In the genomic region with DNA sequence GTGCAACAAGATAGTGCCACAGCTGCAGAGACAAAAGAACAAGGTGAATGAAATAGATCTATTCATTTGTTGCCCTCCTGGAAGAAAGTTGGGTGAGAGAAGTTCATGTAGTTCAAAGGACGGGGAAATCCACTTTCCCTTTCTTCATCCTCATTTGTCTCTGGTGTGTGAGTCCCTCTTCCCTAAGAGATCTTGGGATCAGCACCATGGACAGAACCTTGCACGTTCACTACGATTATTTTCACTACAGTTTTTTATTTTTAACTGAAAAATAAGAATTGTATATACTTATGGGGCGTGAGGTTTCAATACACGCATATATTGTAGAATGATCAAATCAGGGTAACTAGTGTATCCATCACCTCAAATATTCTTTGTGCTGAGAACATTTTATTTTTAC, we compare ENCODE assay signal across 25 cellular contexts. TPM values are rescaled to one million over a fixed set of nuclear protein-coding genes. Genes with fewer than 3 reads are reported as not detected.
DNase-seq lines count a peak whose midpoint lies in the region; TF ChIP-seq lines count a peak whose summit lies in the region.
"Had no signal": no experiment of that assay in that cellular context is flagged by ENCODE, and none has a peak within 500 bp of the region (broad histone marks: within the 10 kb centered on the region; RNA-seq: fewer than 3 reads in every experiment).

No MANE protein-coding gene starts in this region.

- no peak for TF ChIP-seq CTCF in liver (IDR thresholded peaks at IDR 0.05; ENCODE audit: low read depth, low read length, missing input control)

- 28% methylated on average over 5 of the region's 5 CpGs for WGBS in liver

- CTCF ChIA-PET in HEK293T (lab: Yijun Ruan, JAX): no interaction called here

- H3K4me3 ChIP-seq in SJCRH30: no peak overlapping the region
- H3K4me3 ChIP-seq in liver (ENCODE audit: low read depth in 1 of 3, low read length in 3 of 3): no peak overlapping the region
- H3K4me3 ChIP-seq: heart right ventricle had no signal

- H3K9me3 ChIP-seq in SJCRH30 (replicated peaks) (no peaks in the 10 kb centered on the region), liver (ENCODE audit: control insufficient read depth in 4 of 4, low read length in 3 of 4) (peaks cover 0 to 10% (median 2%) of the 10 kb centered on the region in 4 donors)

- no peak overlapping the region for H3K9ac ChIP-seq in liver (ENCODE audit: low read depth in 1 of 2, low read length in 2 of 2)

- H3K4me1 ChIP-seq in SJCRH30: no peaks in the 10 kb centered on the region
- no peaks in the 10 kb centered on the region for H3K4me1 ChIP-seq in liver (ENCODE audit: control insufficient read depth in 4 of 4, insufficient read depth in 4 of 4, low read length in 3 of 4)
- H3K4me1 ChIP-seq: heart right ventricle had no signal

- POLR2A ChIA-PET in HEK293T (lab: Yijun Ruan, JAX): no interaction called here

- no peak overlapping the region for H3K27ac ChIP-seq in SJCRH30
- H3K27ac ChIP-seq in liver (ENCODE audit: low read depth in 1 of 2, low read length in 2 of 2): no peak overlapping the region
- H3K27ac ChIP-seq: 22Rv1, brain microvascular endothelial cell, heart right ventricle, RWPE1 had no signal

- DNase-seq in DMS 273 (lab: John Stamatoyannopoulos, UW; ENCODE audit: unreplicated experiment) (peak; percentile 24), DMS 273 treated with DMSO at 0.1 percent for 48 hours (lab: John Stamatoyannopoulos, UW) (no peak), LHCN-M2 (ENCODE audit: low read depth) (peak; percentile 2), SJCRH30 (peak; percentile 31 to 56), NCI-H1694 treated with DMSO at 0.1 percent for 48 hours (lab: John Stamatoyannopoulos, UW) (no peak), HEK293T (ENCODE audit: extremely low spot score) (no peak), amygdala (lab: John Stamatoyannopoulos, UW) (no peak)
- DNase-seq: activated naive CD4-positive, alpha-beta T cell treated with anti-CD3 and anti-CD28 coated beads, Interleukin-2, amount 50 U/mL, for 16 hours; brain microvascular endothelial cell; CD4-positive, CD25-positive, alpha-beta regulatory T cell; GF-D8; heart right ventricle; HFFc6; IMR-90; NCI-H2029 treated with DMSO at 0.1 percent for 48 hours; NCI-H526; occipital lobe; stimulated activated CD4-positive, alpha-beta T cell treated with anti-CD3 and anti-CD28 coated beads, Interleukin-4, amount 100 ng/mL, for 4 hours had no signal

- no peaks in the 10 kb centered on the region for H3K27me3 ChIP-seq in SJCRH30
- H3K27me3 ChIP-seq in liver (ENCODE audit: control insufficient read depth in 4 of 4, insufficient read depth in 4 of 4, low read length in 3 of 4): no peaks in the 10 kb centered on the region
- H3K27me3 ChIP-seq: brain microvascular endothelial cell had no signal

- TF ChIP-seq RAD21 in liver (IDR thresholded peaks at IDR 0.05): no peak

- H3K36me3 ChIP-seq in SJCRH30: no peaks in the 10 kb centered on the region
- H3K36me3 ChIP-seq in liver (ENCODE audit: control insufficient read depth in 4 of 4, insufficient read depth in 3 of 4, low read depth in 1 of 4, low read length in 3 of 4): no peaks in the 10 kb centered on the region
- H3K36me3 ChIP-seq: brain microvascular endothelial cell, heart right ventricle had no signal

TF ChIP-seq in liver, 16 proteins besides CTCF, POLR2A, EP300 and RAD21:
- no peak for TF ChIP-seq NR2F2 (IDR thresholded peaks at IDR 0.05)
- TF ChIP-seq, protein P1, sequence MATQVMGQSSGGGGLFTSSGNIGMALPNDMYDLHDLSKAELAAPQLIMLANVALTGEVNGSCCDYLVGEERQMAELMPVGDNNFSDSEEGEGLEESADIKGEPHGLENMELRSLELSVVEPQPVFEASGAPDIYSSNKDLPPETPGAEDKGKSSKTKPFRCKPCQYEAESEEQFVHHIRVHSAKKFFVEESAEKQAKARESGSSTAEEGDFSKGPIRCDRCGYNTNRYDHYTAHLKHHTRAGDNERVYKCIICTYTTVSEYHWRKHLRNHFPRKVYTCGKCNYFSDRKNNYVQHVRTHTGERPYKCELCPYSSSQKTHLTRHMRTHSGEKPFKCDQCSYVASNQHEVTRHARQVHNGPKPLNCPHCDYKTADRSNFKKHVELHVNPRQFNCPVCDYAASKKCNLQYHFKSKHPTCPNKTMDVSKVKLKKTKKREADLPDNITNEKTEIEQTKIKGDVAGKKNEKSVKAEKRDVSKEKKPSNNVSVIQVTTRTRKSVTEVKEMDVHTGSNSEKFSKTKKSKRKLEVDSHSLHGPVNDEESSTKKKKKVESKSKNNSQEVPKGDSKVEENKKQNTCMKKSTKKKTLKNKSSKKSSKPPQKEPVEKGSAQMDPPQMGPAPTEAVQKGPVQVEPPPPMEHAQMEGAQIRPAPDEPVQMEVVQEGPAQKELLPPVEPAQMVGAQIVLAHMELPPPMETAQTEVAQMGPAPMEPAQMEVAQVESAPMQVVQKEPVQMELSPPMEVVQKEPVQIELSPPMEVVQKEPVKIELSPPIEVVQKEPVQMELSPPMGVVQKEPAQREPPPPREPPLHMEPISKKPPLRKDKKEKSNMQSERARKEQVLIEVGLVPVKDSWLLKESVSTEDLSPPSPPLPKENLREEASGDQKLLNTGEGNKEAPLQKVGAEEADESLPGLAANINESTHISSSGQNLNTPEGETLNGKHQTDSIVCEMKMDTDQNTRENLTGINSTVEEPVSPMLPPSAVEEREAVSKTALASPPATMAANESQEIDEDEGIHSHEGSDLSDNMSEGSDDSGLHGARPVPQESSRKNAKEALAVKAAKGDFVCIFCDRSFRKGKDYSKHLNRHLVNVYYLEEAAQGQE (IDR thresholded peaks at IDR 0.05): peak; percentile 97
- TF ChIP-seq SP1 (IDR thresholded peaks at IDR 0.05): no peak
- TF ChIP-seq, protein P2, sequence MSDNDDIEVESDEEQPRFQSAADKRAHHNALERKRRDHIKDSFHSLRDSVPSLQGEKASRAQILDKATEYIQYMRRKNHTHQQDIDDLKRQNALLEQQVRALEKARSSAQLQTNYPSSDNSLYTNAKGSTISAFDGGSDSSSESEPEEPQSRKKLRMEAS (IDR thresholded peaks at IDR 0.05): no peak

TF ChIP-seq in HEK293T, 16 proteins besides CTCF, POLR2A, EP300 and RAD21:
- TF ChIP-seq FOXM1 (IDR thresholded peaks at IDR 0.05; ENCODE audit: borderline replicate concordance) (no peak), CTBP1 (IDR thresholded peaks at IDR 0.05; ENCODE audit: borderline replicate concordance) (no peak), FOXA1 (IDR thresholded peaks at IDR 0.05) (no peak), SUZ12 (IDR thresholded peaks at IDR 0.05) (no peak), HDGF (IDR thresholded peaks at IDR 0.05; ENCODE audit: borderline replicate concordance) (no peak), BHLHE40 (IDR thresholded peaks at IDR 0.05; ENCODE audit: borderline replicate concordance) (no peak), NFRKB (IDR thresholded peaks at IDR 0.05) (no peak), ARNT (IDR thresholded peaks at IDR 0.05) (no peak), SP1 (IDR thresholded peaks at IDR 0.05) (no peak), L3MBTL2 (conservative IDR thresholded peaks at IDR 0.05) (no peak), ZNF384 (IDR thresholded peaks at IDR 0.05) (no peak), ELF4 (IDR thresholded peaks at IDR 0.05) (no peak), TARDBP (IDR thresholded peaks at IDR 0.05) (no peak), LEF1 (IDR thresholded peaks at IDR 0.05; ENCODE audit: borderline replicate concordance) (no peak), FOXK2 (IDR thresholded peaks at IDR 0.05) (no peak)
- TF ChIP-seq, protein P3, sequence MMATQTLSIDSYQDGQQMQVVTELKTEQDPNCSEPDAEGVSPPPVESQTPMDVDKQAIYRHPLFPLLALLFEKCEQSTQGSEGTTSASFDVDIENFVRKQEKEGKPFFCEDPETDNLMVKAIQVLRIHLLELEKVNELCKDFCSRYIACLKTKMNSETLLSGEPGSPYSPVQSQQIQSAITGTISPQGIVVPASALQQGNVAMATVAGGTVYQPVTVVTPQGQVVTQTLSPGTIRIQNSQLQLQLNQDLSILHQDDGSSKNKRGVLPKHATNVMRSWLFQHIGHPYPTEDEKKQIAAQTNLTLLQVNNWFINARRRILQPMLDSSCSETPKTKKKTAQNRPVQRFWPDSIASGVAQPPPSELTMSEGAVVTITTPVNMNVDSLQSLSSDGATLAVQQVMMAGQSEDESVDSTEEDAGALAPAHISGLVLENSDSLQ (IDR thresholded peaks at IDR 0.05): no peak

RNA-seq across cellular contexts. Expression of gene NLRP5, which starts 29.2 kb away (rescaled TPM):
- total RNA-seq in LHCN-M2 (2014; rRNA removed) (not detected in 2 replicates), liver (not detected)
- not detected for polyA plus RNA-seq in LHCN-M2 (2012)
- total RNA-seq in SJCRH30 (2014; rRNA removed; shearing (Covaris generic)): not detected in 2 replicates
- not detected for polyA plus RNA-seq in liver
- total RNA-seq: CD4-positive, CD25-positive, alpha-beta regulatory T cell; esophagus mucosa; heart right ventricle; HFFc6; IMR-90; kidney epithelial cell; mononuclear cell; occipital lobe; T-helper 1 cell treated with Interleukin-12 subunit alpha and Interleukin-12 subunit beta and Interleukin-4 antibody, amounts not matched to agents 30 ng/mL and 1 ng/mL, for 36 hours had no signal
- polyA plus RNA-seq: CD4-positive, CD25-positive, alpha-beta regulatory T cell; heart right ventricle; IMR-90 had no signal

Comparison
In these comparisons a context has a peak if more than half of its experiments do, and no peak if none do; other contexts are left out.
1. DNase-seq: peak in DMS 273 (single experiment), LHCN-M2 (single experiment) and SJCRH30 (2 of 2); none in DMS 273 treated with DMSO at 0.1 percent for 48 hours (single experiment), NCI-H1694 treated with DMSO at 0.1 percent for 48 hours (single experiment), HEK293T (single experiment) and amygdala (0 of 56).